ENCODE assay signal across 30 cellular contexts in genomic region chr2:211344289-211344688, GRCh38.
"Had no signal": no experiment of that assay in that cellular context is flagged by ENCODE, and none has a peak within 500 bp of the region (broad histone marks: within the 10 kb centered on the region; RNA-seq: fewer than 3 reads in every experiment).

No MANE protein-coding gene starts in this region.

- H3K36me3 Mint-ChIP-seq: immature natural killer cell; memory B cell; naive thymus-derived CD4-positive, alpha-beta T cell; natural killer cell treated with Interleukin-12 subunit alpha and Interleukin-12 subunit beta and Interleukin-15 and Interleukin-18, amount 100 ng/mL, for 72 hours; stimulated activated naive B cell treated with anti-CD40 and anti-IgM and Interleukin-4, amounts not matched to agents 10 μg/mL and 1 μg/mL and 100 μg/mL, for 72 hours had no signal

- H3K9me3 ChIP-seq: mucosa of descending colon, neutrophil, pancreas, prostate gland, testis, thyroid gland, transverse colon, upper lobe of left lung, vagina had no signal

- H3K4me3 Mint-ChIP-seq: immature natural killer cell; memory B cell; naive thymus-derived CD4-positive, alpha-beta T cell; natural killer cell treated with Interleukin-12 subunit alpha and Interleukin-12 subunit beta and Interleukin-15 and Interleukin-18, amount 100 ng/mL, for 72 hours; neural crest cell; stimulated activated naive B cell treated with anti-CD40 and anti-IgM and Interleukin-4, amounts not matched to agents 10 μg/mL and 1 μg/mL and 100 μg/mL, for 72 hours had no signal

- H3K4me3 ChIP-seq: left ventricle myocardium inferior, lung, mucosa of descending colon, pancreas, prostate gland, skin epidermis, stomach, testis, thyroid gland, transverse colon, upper lobe of left lung, vagina had no signal

- DNase-seq: hypothalamus; immature natural killer cell; kidney; left ventricle myocardium inferior; midbrain; mucosa of descending colon; naive thymus-derived CD4-positive, alpha-beta T cell; pancreas; posterior cingulate gyrus; retina; right cardiac atrium; stimulated activated CD4-positive, alpha-beta T cell treated with anti-CD3 and anti-CD28 coated beads, Interleukin-12 subunit alpha, Interleukin-12 subunit beta, amount 100 ng/mL, for 4 hours; stimulated activated CD4-positive, alpha-beta T cell treated with anti-CD3 and anti-CD28 coated beads, Interleukin-15, amount 100 ng/mL, for 24 hours; stimulated activated CD4-positive, alpha-beta T cell treated with anti-CD3 and anti-CD28 coated beads, Interleukin-2, amount 100 ng/mL, for 24 hours; stimulated activated CD4-positive, alpha-beta T cell treated with anti-CD3 and anti-CD28 coated beads, Interleukin-4, amount 100 ng/mL, for 1 hour; stimulated activated naive B cell treated with anti-CD40 and anti-IgM and Interleukin-4, amounts not matched to agents 10 μg/mL and 1 μg/mL and 100 μg/mL, for 72 hours; stimulated activated naive CD8-positive, alpha-beta T cell treated with anti-CD3 and anti-CD28 coated beads, Interleukin-15, Interleukin-2, amounts not matched to agents 100 U/mL and 50 U/mL, for 24 hours; stomach; testis; thyroid gland; transverse colon; upper lobe of left lung had no signal

- H3K27ac Mint-ChIP-seq: immature natural killer cell; memory B cell; naive thymus-derived CD4-positive, alpha-beta T cell; natural killer cell treated with Interleukin-12 subunit alpha and Interleukin-12 subunit beta and Interleukin-15 and Interleukin-18, amount 100 ng/mL, for 72 hours; stimulated activated naive B cell treated with anti-CD40 and anti-IgM and Interleukin-4, amounts not matched to agents 10 μg/mL and 1 μg/mL and 100 μg/mL, for 72 hours had no signal

- H3K4me1 ChIP-seq: left ventricle myocardium inferior, pancreas, prostate gland, stomach, testis, thyroid gland, transverse colon, upper lobe of left lung, vagina had no signal

- H3K9me3 Mint-ChIP-seq: memory B cell had no signal

- H3K27me3 ChIP-seq: neutrophil, pancreas, stomach, testis, thyroid gland, transverse colon, upper lobe of left lung, vagina had no signal

- H3K27me3 Mint-ChIP-seq: memory B cell; naive thymus-derived CD4-positive, alpha-beta T cell; natural killer cell treated with Interleukin-12 subunit alpha and Interleukin-12 subunit beta and Interleukin-15 and Interleukin-18, amount 100 ng/mL, for 72 hours; stimulated activated naive B cell treated with anti-CD40 and anti-IgM and Interleukin-4, amounts not matched to agents 10 μg/mL and 1 μg/mL and 100 μg/mL, for 72 hours had no signal

- H3K36me3 ChIP-seq: left ventricle myocardium inferior, neutrophil, pancreas, prostate gland, stomach, thyroid gland, transverse colon, upper lobe of left lung, vagina had no signal

- H3K27ac ChIP-seq: left ventricle myocardium inferior, neutrophil, pancreas, prostate gland, skin epidermis, stomach, testis, thyroid gland, transverse colon, upper lobe of left lung, vagina had no signal

- H3K4me1 Mint-ChIP-seq: immature natural killer cell; naive thymus-derived CD4-positive, alpha-beta T cell; neural crest cell; stimulated activated naive B cell treated with anti-CD40 and anti-IgM and Interleukin-4, amounts not matched to agents 10 μg/mL and 1 μg/mL and 100 μg/mL, for 72 hours had no signal
